Comparison of ENCODE assay signal across 8 cellular contexts in the genomic region with DNA sequence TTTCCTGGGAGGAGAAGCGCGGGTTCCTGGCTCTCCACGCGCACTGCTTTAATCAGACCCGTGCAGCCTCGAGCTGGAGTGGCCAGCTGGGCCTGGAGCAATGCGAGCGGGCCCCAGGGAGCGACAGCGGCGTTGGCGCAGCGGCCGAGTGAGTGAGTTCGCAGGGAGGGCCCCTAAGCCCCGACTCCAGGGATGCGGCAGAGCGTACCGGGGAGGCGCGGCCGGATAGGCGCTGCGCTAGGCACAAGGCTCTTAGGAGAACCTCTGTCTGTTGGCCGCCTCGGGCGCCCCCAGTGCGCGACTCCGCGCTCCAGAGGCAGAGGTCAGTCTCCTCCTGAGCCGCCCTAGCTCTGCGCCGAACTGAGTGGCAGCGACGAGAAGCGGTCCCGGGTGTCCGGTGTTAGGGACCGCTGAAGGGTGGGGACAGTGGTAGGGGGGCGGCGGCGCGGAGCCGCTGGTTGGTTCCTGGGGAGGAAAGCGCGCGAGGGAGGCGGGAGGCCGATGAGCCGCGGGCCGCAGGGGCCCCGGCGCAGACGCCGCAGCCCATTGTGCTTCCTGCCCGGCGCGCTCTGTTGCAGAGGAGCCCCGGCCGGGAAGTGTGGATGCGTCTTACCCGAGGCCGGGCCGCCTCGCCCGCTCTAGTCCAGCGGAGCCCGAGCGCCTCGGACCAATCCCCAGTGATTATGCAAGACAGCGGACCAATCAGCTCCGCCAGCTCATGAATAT. TPM values are rescaled to one million over a fixed set of nuclear protein-coding genes. Genes with fewer than 3 reads are reported as not detected.
DNase-seq lines count a peak whose midpoint lies in the region; ATAC-seq, FAIRE-seq and TF ChIP-seq lines count a peak whose summit lies in the region.

No MANE protein-coding gene starts in this region.

- H3K27me3 ChIP-seq in neutrophil: peaks cover 100% of the 10 kb centered on the region

- peak; percentile 88 for DNase-seq in HT-29 (ENCODE audit: low spot score)
- DNase-seq in NOMO-1 treated with dmso at 0.1 percent for 144 hours (lab: John Stamatoyannopoulos, UW; ENCODE audit: unreplicated experiment): peak; percentile 59
- DNase-seq in activated naive CD4-positive, alpha-beta T cell treated with anti-CD3 and anti-CD28 coated beads, Interleukin-2, amount 50 U/mL, for 16 hours: peak; percentile 45
- peak; percentile 70 for DNase-seq in globus pallidus (ENCODE audit: low spot score)
- no peak for DNase-seq in ureter (ENCODE audit: low spot score)

- H3K4me3 ChIP-seq in neutrophil (ENCODE audit: low read depth in 1 of 2, low read length in 1 of 2): peak overlapping the region; percentile 57 to 75

- no peaks in the 10 kb centered on the region for H3K36me3 ChIP-seq in neutrophil

- peak; percentile 80 for ATAC-seq in GM21447 (IDR thresholded peaks at IDR 0.05; ENCODE audit: unreplicated experiment)

- FAIRE-seq in G401.6 (lab: Jason Lieb, UNC): peak; percentile 98

- no peak overlapping the region for H3K27ac ChIP-seq in neutrophil

- H3K4me1 ChIP-seq in neutrophil (ENCODE audit: control insufficient read depth in 1 of 2, insufficient read depth in 1 of 2, low read depth in 1 of 2, low read length in 1 of 2): peaks cover 67 to 82% of the 10 kb centered on the region in 2 experiments

- no peak for TF ChIP-seq CTCF in neutrophil (IDR thresholded peaks at IDR 0.05)

- H3K9me3 ChIP-seq in neutrophil: no peaks in the 10 kb centered on the region

RNA-seq across cellular contexts. Expression of a gene that starts 0.4 kb away (rescaled TPM):
- 0.08 and 0.18 TPM in 2 replicates for total RNA-seq in HT-29 (2014; rRNA removed; shearing (Covaris generic))
- not detected for total RNA-seq in ureter

RNA-seq across cellular contexts. Expression of a gene that starts 17.8 kb away (rescaled TPM):
- not detected in 2 replicates for total RNA-seq in HT-29 (2014; rRNA removed; shearing (Covaris generic))
- not detected for total RNA-seq in ureter
